In the genomic region with DNA sequence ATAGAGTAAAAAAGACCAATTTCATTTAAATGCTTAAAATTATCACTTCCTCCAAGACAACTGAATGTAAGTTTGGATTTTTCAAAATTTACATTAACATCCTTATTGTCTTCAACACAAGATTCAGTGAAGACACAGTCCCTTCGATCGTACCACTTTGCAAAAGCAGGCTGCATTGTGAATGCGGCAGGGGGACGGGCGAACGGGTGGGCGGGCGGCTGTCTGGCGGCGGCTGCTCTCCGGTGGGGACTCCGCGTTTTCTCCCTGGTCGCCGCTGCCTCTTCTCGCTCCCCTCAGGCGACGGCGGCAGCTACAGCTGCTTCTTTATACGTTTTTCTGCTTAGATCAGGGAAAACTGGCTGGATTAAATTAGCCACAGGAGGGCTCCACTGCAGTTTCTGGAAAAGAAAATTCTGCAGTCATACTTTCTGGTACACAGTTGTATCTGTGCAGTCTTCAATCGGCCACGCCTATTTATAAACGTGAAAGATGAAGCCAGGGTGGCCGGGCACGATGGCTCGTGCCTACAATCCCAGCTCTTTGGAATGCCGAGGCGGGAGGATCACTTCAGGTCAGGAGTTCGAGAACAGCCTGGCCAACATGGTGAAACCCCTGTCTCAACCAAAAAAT, we compare ENCODE assay signal across 1 cellular context.
TF ChIP-seq lines count a peak whose summit lies in the region.

No MANE protein-coding gene starts in this region.

TF ChIP-seq in GM12878, 131 proteins besides CTCF, POLR2A, EP300 and RAD21:
- no peak for TF ChIP-seq E2F8 (IDR thresholded peaks at IDR 0.05; ENCODE audit: low read depth, partially characterized antibody)
- TF ChIP-seq SMC3 (IDR thresholded peaks at IDR 0.05; ENCODE audit: borderline replicate concordance, low read length) = peak; percentile 10; the same call in 1 of the 2 replicates
- TF ChIP-seq ZSCAN29 (IDR thresholded peaks at IDR 0.05) = no peak
- TF ChIP-seq BCLAF1 (IDR thresholded peaks at IDR 0.05) = no peak
- TF ChIP-seq, protein P1, sequence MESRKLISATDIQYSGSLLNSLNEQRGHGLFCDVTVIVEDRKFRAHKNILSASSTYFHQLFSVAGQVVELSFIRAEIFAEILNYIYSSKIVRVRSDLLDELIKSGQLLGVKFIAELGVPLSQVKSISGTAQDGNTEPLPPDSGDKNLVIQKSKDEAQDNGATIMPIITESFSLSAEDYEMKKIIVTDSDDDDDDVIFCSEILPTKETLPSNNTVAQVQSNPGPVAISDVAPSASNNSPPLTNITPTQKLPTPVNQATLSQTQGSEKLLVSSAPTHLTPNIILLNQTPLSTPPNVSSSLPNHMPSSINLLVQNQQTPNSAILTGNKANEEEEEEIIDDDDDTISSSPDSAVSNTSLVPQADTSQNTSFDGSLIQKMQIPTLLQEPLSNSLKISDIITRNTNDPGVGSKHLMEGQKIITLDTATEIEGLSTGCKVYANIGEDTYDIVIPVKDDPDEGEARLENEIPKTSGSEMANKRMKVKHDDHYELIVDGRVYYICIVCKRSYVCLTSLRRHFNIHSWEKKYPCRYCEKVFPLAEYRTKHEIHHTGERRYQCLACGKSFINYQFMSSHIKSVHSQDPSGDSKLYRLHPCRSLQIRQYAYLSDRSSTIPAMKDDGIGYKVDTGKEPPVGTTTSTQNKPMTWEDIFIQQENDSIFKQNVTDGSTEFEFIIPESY (IDR thresholded peaks at IDR 0.05) = no peak
- TF ChIP-seq MYC (IDR thresholded peaks at IDR 0.05; ENCODE audit: insufficient read depth, insufficient read length, insufficient replicate concordance, low read length, severe bottlenecking) = no peak
